19 cellular contexts compared by ENCODE assay signal in genomic region chr1:196584703-196585102, GRCh38. TPM values are rescaled to one million over a fixed set of nuclear protein-coding genes. Genes with fewer than 3 reads are reported as not detected.
A peak's percentile ranks its signal among the peaks of the same experiment; 100 is the strongest.
DNase-seq lines count a peak whose midpoint lies in the region; ATAC-seq, FAIRE-seq and TF ChIP-seq lines count a peak whose summit lies in the region.
"Had no signal": no experiment of that assay in that cellular context is flagged by ENCODE, and none has a peak within 500 bp of the region (broad histone marks: within the 10 kb centered on the region; RNA-seq: fewer than 3 reads in every experiment).

No MANE protein-coding gene starts in this region.

- FAIRE-seq in A549 (lab: Jason Lieb, UNC) (no peak), D721Med (lab: Jason Lieb, UNC) (peak; percentile 44), bronchial epithelial cell (lab: Jason Lieb, UNC) (no peak)
- FAIRE-seq: GM12892, GM18507 had no signal

- H3K4me3 ChIP-seq in A549 (no peak overlapping the region), bronchial epithelial cell (ENCODE audit: low read depth, low read length) (no peak overlapping the region), right lobe of liver (no peak overlapping the region)
- H3K4me3 ChIP-seq: BLaER1, GM23248, HAP-1 had no signal

- H3K27me3 ChIP-seq in bronchial epithelial cell (ENCODE audit: control insufficient read depth, insufficient read depth, low read length) (no peaks in the 10 kb centered on the region), right lobe of liver (no peaks in the 10 kb centered on the region)
- H3K27me3 ChIP-seq: BLaER1 had no signal

- H3K27ac ChIP-seq in A549: peak overlapping the region in 1 of 2 experiments; percentile 37; a peak in 1 of 6 replicates
- H3K27ac ChIP-seq in right lobe of liver: no peak overlapping the region
- H3K27ac ChIP-seq: BLaER1, GM23248, KMS-11 had no signal

- POLR2A ChIA-PET in A549 (lab: Yijun Ruan, JAX): no interaction called here

- TF ChIP-seq RAD21 in A549 (conservative IDR thresholded peaks at IDR 0.05 in 1 of 2, IDR thresholded peaks at IDR 0.05 in 1 of 2): no peak

- DNase-seq in A549 (ENCODE audit: low read depth in 1 of 2, low spot score in 1 of 2) (peak; percentile 10 to 68), D721Med (ENCODE audit: insufficient read length, low spot score) (no peak), bronchial epithelial cell (ENCODE audit: low read depth) (peak; percentile 7), right lobe of liver (peak in 1 of 3 donors; percentile 21), medulla oblongata (ENCODE audit: extremely low spot score) (no peak)
- DNase-seq: CD4-positive, alpha-beta memory T cell; DMS 273 treated with DMSO at 0.1 percent for 48 hours; DMS79; GDM1; GM23248 had no signal

- ATAC-seq in A549 (peak; percentile 34 to 96; a peak in 3 of 6 replicates), right lobe of liver (peak in 3 of 4 donors; percentile 53 to 96 (median 89)), GM18519 (IDR thresholded peaks at IDR 0.05; ENCODE audit: low FRiP score, unreplicated experiment) (no peak), GM21367 (IDR thresholded peaks at IDR 0.05; ENCODE audit: unreplicated experiment) (no peak)

- intact Hi-C loops in right lobe of liver (cut with DNase I): no loop called here

- peak overlapping the region; percentile 58 for H3K4me2 ChIP-seq in A549
- H3K4me2 ChIP-seq: BLaER1, KMS-11 had no signal

- no peak for TF ChIP-seq EP300 in A549 (IDR thresholded peaks at IDR 0.05)

- H3K9me3 ChIP-seq in A549 (no peaks in the 10 kb centered on the region), right lobe of liver (no peaks in the 10 kb centered on the region)
- H3K9me3 ChIP-seq: BLaER1, HAP-1 had no signal

- TF ChIP-seq CTCF in A549 (IDR thresholded peaks at IDR 0.05): no peak
- no peak for TF ChIP-seq CTCF in D721Med (IDR thresholded peaks at IDR 0.05; ENCODE audit: insufficient read depth, missing control alignments)
- no peak for TF ChIP-seq CTCF in bronchial epithelial cell (IDR thresholded peaks at IDR 0.05; ENCODE audit: insufficient read depth, low read length, severe bottlenecking)
- no peak for TF ChIP-seq CTCF in right lobe of liver (IDR thresholded peaks at IDR 0.05)

- H3K4me1 ChIP-seq in A549: peaks cover 22% of the 10 kb centered on the region
- H3K4me1 ChIP-seq in right lobe of liver: peaks cover 0 to under 1% (median 0%) of the 10 kb centered on the region in 4 donors
- H3K4me1 ChIP-seq: BLaER1 had no signal

- H3K36me3 ChIP-seq in bronchial epithelial cell (ENCODE audit: control insufficient read depth, insufficient read depth, low read length) (no peaks in the 10 kb centered on the region), right lobe of liver (no peaks in the 10 kb centered on the region)
- H3K36me3 ChIP-seq: BLaER1, HAP-1 had no signal

- 4% methylated on average over 3 of the region's 3 CpGs for WGBS in A549 (ENCODE audit: missing lambda C conversion rate)
- 34% methylated on average over 3 of the region's 3 CpGs for WGBS in right lobe of liver (ENCODE audit: insufficient coverage, low coverage, low lambda C conversion rate, missing lambda C conversion rate)

- CTCF ChIA-PET in A549 (lab: Yijun Ruan, JAX): no interaction called here

- TF ChIP-seq POLR2A in A549 (IDR thresholded peaks at IDR 0.05; ENCODE audit: low read length) (no peak), right lobe of liver (IDR thresholded peaks at IDR 0.05) (no peak)

TF ChIP-seq in A549, 52 proteins besides CTCF, POLR2A, EP300 and RAD21:
- TF ChIP-seq HOXB5 (CRISPR knock-in tag; IDR thresholded peaks at IDR 0.05) (0 out of 2 replicates have a peak, but pooled peaks have one; percentile 39), POLR2AphosphoS2 (conservative IDR thresholded peaks at IDR 0.05; ENCODE audit: low read length) (no peak), EHF (CRISPR knock-in tag; IDR thresholded peaks at IDR 0.05) (no peak), MAZ (IDR thresholded peaks at IDR 0.05; ENCODE audit: borderline replicate concordance, low read depth, low read length) (no peak), HDAC2 (IDR thresholded peaks at IDR 0.05) (no peak), ESRRA (IDR thresholded peaks at IDR 0.05; ENCODE audit: borderline replicate concordance, low read length) (no peak), TFCP2L1 (CRISPR knock-in tag; IDR thresholded peaks at IDR 0.05) (no peak), FOSL2 (IDR thresholded peaks at IDR 0.05) (no peak), FOSL2 (CRISPR knock-in tag; IDR thresholded peaks at IDR 0.05) (peak; percentile 70), MYC (IDR thresholded peaks at IDR 0.05; ENCODE audit: borderline replicate concordance, low read length) (no peak)
- TF ChIP-seq, protein P1, sequence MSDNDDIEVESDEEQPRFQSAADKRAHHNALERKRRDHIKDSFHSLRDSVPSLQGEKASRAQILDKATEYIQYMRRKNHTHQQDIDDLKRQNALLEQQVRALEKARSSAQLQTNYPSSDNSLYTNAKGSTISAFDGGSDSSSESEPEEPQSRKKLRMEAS (IDR thresholded peaks at IDR 0.05): no peak
- TF ChIP-seq, protein P2, sequence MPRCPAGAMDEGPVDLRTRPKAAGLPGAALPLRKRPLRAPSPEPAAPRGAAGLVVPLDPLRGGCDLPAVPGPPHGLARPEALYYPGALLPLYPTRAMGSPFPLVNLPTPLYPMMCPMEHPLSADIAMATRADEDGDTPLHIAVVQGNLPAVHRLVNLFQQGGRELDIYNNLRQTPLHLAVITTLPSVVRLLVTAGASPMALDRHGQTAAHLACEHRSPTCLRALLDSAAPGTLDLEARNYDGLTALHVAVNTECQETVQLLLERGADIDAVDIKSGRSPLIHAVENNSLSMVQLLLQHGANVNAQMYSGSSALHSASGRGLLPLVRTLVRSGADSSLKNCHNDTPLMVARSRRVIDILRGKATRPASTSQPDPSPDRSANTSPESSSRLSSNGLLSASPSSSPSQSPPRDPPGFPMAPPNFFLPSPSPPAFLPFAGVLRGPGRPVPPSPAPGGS (IDR thresholded peaks at IDR 0.05): no peak

RNA-seq across cellular contexts. Expression of gene KCNT2, which starts 23.5 kb away (rescaled TPM):
- polyA plus RNA-seq in A549 (2011; rRNA removed) (1.7 and 1.8 TPM in 2 replicates), A549 (2017; fragmentation: RNase III; extraction: RNeasy Plus Mini Kit Qiagen cat#74134 plus additional on column Dnase treatment) (0.05 to 0.15 TPM (median 0.14 TPM) in 3 replicates)
- 0.01 and 0.03 TPM in 2 replicates for polyA plus RNA-seq in A549 (2012; cell fraction: cytosol; rRNA removed)
- polyA plus RNA-seq in A549 (2012; cell fraction: nucleus; rRNA removed): 0.05 and 0.11 TPM in 2 replicates
- polyA minus RNA-seq in A549 (2011; rRNA and poly(A)+ RNA removed): 4.8 and 5.8 TPM in 2 replicates
- total RNA-seq in bronchial epithelial cell (under 0.01 and 0.38 TPM in 2 replicates), right lobe of liver (1 to 10 TPM; 5.3 to 8.4 (median 7.5) TPM)
- total RNA-seq: CD4-positive, alpha-beta memory T cell; HT-29 had no signal
- polyA plus RNA-seq: CD14-positive monocyte; CD4-positive, alpha-beta memory T cell had no signal

Comparison
In these comparisons a context has a peak if more than half of its experiments do, and no peak if none do; other contexts are left out.
1. ATAC-seq: peak in A549 (2 of 2) and right lobe of liver (3 of 4); none in GM18519 (single experiment) and GM21367 (single experiment).
2. DNase-seq: peak in A549 (2 of 2) and bronchial epithelial cell (single experiment); none in D721Med (single experiment) and medulla oblongata (single experiment).